Comparison of ENCODE assay signal across 1 cellular context in the genomic region with DNA sequence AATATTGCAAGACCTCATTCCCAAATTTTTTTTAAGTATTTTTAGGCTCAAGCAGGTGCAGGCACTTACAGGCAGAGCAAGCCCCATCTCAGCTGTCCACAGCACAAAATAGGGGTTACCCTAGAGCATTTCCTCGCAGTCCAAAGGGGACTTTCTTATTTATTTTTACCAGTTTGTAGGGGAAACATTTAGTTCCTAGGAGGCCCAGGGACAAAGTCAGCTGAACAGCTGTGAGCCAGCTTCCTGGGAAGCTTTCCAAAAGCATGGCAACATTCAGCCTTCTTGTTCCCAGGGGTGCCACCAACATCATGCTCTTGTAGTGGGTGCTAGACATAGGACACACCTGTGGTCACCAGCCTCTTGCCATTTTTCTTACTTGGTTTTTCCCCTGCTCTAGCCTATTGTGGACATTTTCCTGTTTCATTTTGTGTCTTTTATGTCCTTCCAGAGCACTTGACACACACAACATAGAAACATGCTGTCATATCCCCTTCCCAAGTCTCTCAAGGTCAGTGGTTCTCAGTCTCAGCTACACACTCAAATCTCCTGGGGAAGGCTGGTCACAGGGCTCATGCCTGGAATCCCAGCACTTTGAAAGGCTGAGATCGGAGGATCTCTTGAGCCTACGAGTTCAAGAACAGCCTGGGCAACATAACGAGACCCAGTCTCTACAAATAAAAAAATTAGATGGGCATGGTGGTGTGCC.
TF ChIP-seq lines count a peak whose summit lies in the region.

No MANE protein-coding gene starts in this region.

TF ChIP-seq in A549, 52 proteins besides CTCF, POLR2A, EP300 and RAD21 (continued from another document):
- no peak for TF ChIP-seq EHMT2 (IDR thresholded peaks at IDR 0.05; ENCODE audit: low read depth)
- no peak for TF ChIP-seq ZFP36 (IDR thresholded peaks at IDR 0.05; ENCODE audit: borderline replicate concordance, partially characterized antibody)
- no peak for TF ChIP-seq CBX2 (IDR thresholded peaks at IDR 0.05; ENCODE audit: borderline replicate concordance, low read depth)
- TF ChIP-seq ESRRA (IDR thresholded peaks at IDR 0.05; ENCODE audit: borderline replicate concordance, low read length): no peak
- TF ChIP-seq, protein P1, sequence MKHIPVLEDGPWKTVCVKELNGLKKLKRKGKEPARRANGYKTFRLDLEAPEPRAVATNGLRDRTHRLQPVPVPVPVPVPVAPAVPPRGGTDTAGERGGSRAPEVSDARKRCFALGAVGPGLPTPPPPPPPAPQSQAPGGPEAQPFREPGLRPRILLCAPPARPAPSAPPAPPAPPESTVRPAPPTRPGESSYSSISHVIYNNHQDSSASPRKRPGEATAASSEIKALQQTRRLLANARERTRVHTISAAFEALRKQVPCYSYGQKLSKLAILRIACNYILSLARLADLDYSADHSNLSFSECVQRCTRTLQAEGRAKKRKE (CRISPR knock-in tag; IDR thresholded peaks at IDR 0.05; ENCODE audit: low read depth): no peak
- no peak for TF ChIP-seq RFX5 (IDR thresholded peaks at IDR 0.05)
